ENCODE assay signal across 11 cellular contexts in genomic region chr1:169121146-169121923, GRCh38. TPM values are rescaled to one million over a fixed set of nuclear protein-coding genes. Genes with fewer than 3 reads are reported as not detected.
A peak's percentile ranks its signal among the peaks of the same experiment; 100 is the strongest.
DNase-seq lines count a peak whose midpoint lies in the region; ATAC-seq and TF ChIP-seq lines count a peak whose summit lies in the region.
"Had no signal": no experiment of that assay in that cellular context is flagged by ENCODE, and none has a peak within 500 bp of the region (broad histone marks: within the 10 kb centered on the region; RNA-seq: fewer than 3 reads in every experiment).

No MANE protein-coding gene starts in this region.

- H3K4me2 ChIP-seq in GM23338 (no peak overlapping the region), hepatocyte (no peak overlapping the region)
- H3K4me2 ChIP-seq: PC-9 had no signal

- in situ Hi-C loops in gastrocnemius medialis (cut with MboI; ENCODE audit: low sequenced_read_pairs in 4 of 4): loop anchor here in 3 of 4 donors (25.0 kb wide), 3 partner anchors 366 to 1184 kb away; partner anchors contain the start of genes SLC19A2 (in 2 of the 3), DCAF6 (in 1 of the 3) and MPC2 (in 1 of the 3)

- H3K79me2 ChIP-seq in GM23338 (replicated peaks; ENCODE audit: insufficient read depth): peaks cover 70% of the 10 kb centered on the region
- H3K79me2 ChIP-seq in hepatocyte: peaks cover 90% of the 10 kb centered on the region

- ATAC-seq in GM23338 (no peak), gastrocnemius medialis (no peak), GM18511 (IDR thresholded peaks at IDR 0.05; ENCODE audit: unreplicated experiment) (no peak)
- ATAC-seq: activated CD4-positive, alpha-beta T cell treated with anti-CD3 and anti-CD28 coated beads for 36 hours had no signal

- peaks cover 42% of the 10 kb centered on the region for H3K36me3 Mint-ChIP-seq in GM23338 (ENCODE audit: low read depth)
- no peaks in the 10 kb centered on the region for H3K36me3 Mint-ChIP-seq in activated CD4-positive, alpha-beta memory T cell treated with anti-CD3 and anti-CD28 coated beads for 36 hours

- peaks cover under 1% of the 10 kb centered on the region for H3K27me3 Mint-ChIP-seq in GM23338 (ENCODE audit: insufficient read depth, low read depth, poor library complexity)
- no peaks in the 10 kb centered on the region for H3K27me3 Mint-ChIP-seq in activated CD4-positive, alpha-beta memory T cell treated with anti-CD3 and anti-CD28 coated beads for 36 hours
- H3K27me3 Mint-ChIP-seq: activated CD4-positive, alpha-beta T cell treated with anti-CD3 and anti-CD28 coated beads for 36 hours had no signal

- 79% methylated on average over 6 of the region's 6 CpGs for WGBS in hepatocyte (ENCODE audit: low lambda C conversion rate, missing lambda C conversion rate)

- H3K27ac ChIP-seq in GM23338 (ENCODE audit: low read depth) (no peak overlapping the region), hepatocyte (peak overlapping the region; percentile 95), gastrocnemius medialis (peak overlapping the region; percentile 93 to 99 (median 96))
- H3K27ac ChIP-seq: PC-9 had no signal

- intact Hi-C loops in gastrocnemius medialis (cut with DNase I; ENCODE audit: low total_unique reads): no loop called here
- intact Hi-C loops in activated CD4-positive, alpha-beta memory T cell treated with anti-CD3 and anti-CD28 coated beads for 36 hours (cut with micrococcal nuclease): no loop called here

- H3K36me3 ChIP-seq in GM23338 (ENCODE audit: insufficient read depth) (peaks cover 21% of the 10 kb centered on the region), hepatocyte (replicated peaks; ENCODE audit: insufficient read depth, low read depth) (no peaks in the 10 kb centered on the region), gastrocnemius medialis (peaks cover 0 to 48% of the 10 kb centered on the region in 2 donors)

- no peaks in the 10 kb centered on the region for H3K9me3 ChIP-seq in hepatocyte (ENCODE audit: low read depth)
- no peaks in the 10 kb centered on the region for H3K9me3 ChIP-seq in gastrocnemius medialis

- DNase-seq in GM23338 (ENCODE audit: low spot score) (no peak), RKO (ENCODE audit: low spot score) (peak; percentile 10), hepatocyte (ENCODE audit: low spot score) (no peak), gastrocnemius medialis (no peak), SK-N-DZ (ENCODE audit: low spot score) (no peak)
- no peak for DNase-seq in activated CD4-positive, alpha-beta memory T cell treated with anti-CD3 and anti-CD28 coated beads for 36 hours
- DNase-seq: activated CD4-positive, alpha-beta T cell treated with anti-CD3 and anti-CD28 coated beads for 36 hours; activated effector memory CD4-positive, alpha-beta T cell treated with anti-CD3 and anti-CD28 coated beads, Interleukin-2, amount 50 U/mL, for 16 hours; NCI-H748 treated with DMSO at 0.1 percent for 48 hours; PC-9 had no signal

- no peak overlapping the region for H3K4me3 ChIP-seq in GM23338
- H3K4me3 ChIP-seq in hepatocyte: no peak overlapping the region
- no peak overlapping the region for H3K4me3 ChIP-seq in gastrocnemius medialis
- H3K4me3 ChIP-seq: PC-9 had no signal

- H3K9me2 ChIP-seq in GM23338 (ENCODE audit: insufficient read depth): no peaks in the 10 kb centered on the region
- H3K9me2 ChIP-seq in hepatocyte (replicated peaks; ENCODE audit: insufficient read depth): no peaks in the 10 kb centered on the region

- TF ChIP-seq CTCF in GM23338 (conservative IDR thresholded peaks at IDR 0.05; ENCODE audit: low read depth in 2 of 2) (no peak), hepatocyte (IDR thresholded peaks at IDR 0.05; ENCODE audit: poor library complexity) (no peak), gastrocnemius medialis (IDR thresholded peaks at IDR 0.05 in 4 of 5, conservative IDR thresholded peaks at IDR 0.05 in 1 of 5) (no peak)

- POLR2A ChIA-PET in activated CD4-positive, alpha-beta memory T cell treated with anti-CD3 and anti-CD28 coated beads for 36 hours (lab: Charles Lee): no interaction called here

- CTCF ChIA-PET in activated CD4-positive, alpha-beta memory T cell treated with anti-CD3 and anti-CD28 coated beads for 36 hours (lab: Charles Lee): no interaction called here

- peak overlapping the region; percentile 65 for H3K27ac Mint-ChIP-seq in GM23338
- no peak overlapping the region for H3K27ac Mint-ChIP-seq in activated CD4-positive, alpha-beta memory T cell treated with anti-CD3 and anti-CD28 coated beads for 36 hours
- H3K27ac Mint-ChIP-seq: activated CD4-positive, alpha-beta T cell treated with anti-CD3 and anti-CD28 coated beads for 36 hours had no signal

- peaks cover 7% of the 10 kb centered on the region for H3K4me1 Mint-ChIP-seq in GM23338
- H3K4me1 Mint-ChIP-seq in activated CD4-positive, alpha-beta memory T cell treated with anti-CD3 and anti-CD28 coated beads for 36 hours (ENCODE audit: low read depth): peaks cover 7% of the 10 kb centered on the region

- H3K27me3 ChIP-seq in GM23338 (ENCODE audit: insufficient read depth): no peaks in the 10 kb centered on the region
- H3K27me3 ChIP-seq in hepatocyte: no peaks in the 10 kb centered on the region
- H3K27me3 ChIP-seq in gastrocnemius medialis: no peaks in the 10 kb centered on the region

- no peaks in the 10 kb centered on the region for H3F3A ChIP-seq in GM23338 (replicated peaks; ENCODE audit: low read depth)

- H3K4me3 Mint-ChIP-seq in GM23338: no peak overlapping the region
- no peak overlapping the region for H3K4me3 Mint-ChIP-seq in activated CD4-positive, alpha-beta memory T cell treated with anti-CD3 and anti-CD28 coated beads for 36 hours
- H3K4me3 Mint-ChIP-seq: activated CD4-positive, alpha-beta T cell treated with anti-CD3 and anti-CD28 coated beads for 36 hours had no signal

- no peak for TF ChIP-seq POLR2A in gastrocnemius medialis (IDR thresholded peaks at IDR 0.05)

- no peaks in the 10 kb centered on the region for H3K9me3 Mint-ChIP-seq in GM23338
- H3K9me3 Mint-ChIP-seq in activated CD4-positive, alpha-beta memory T cell treated with anti-CD3 and anti-CD28 coated beads for 36 hours: no peaks in the 10 kb centered on the region

- no peaks in the 10 kb centered on the region for H3K4me1 ChIP-seq in GM23338 (ENCODE audit: insufficient read depth)
- H3K4me1 ChIP-seq in hepatocyte (ENCODE audit: insufficient read depth): peaks cover 56% of the 10 kb centered on the region
- H3K4me1 ChIP-seq in gastrocnemius medialis: peaks cover 60 to 75% of the 10 kb centered on the region in 2 donors

- H4K20me1 ChIP-seq in GM23338 (replicated peaks; ENCODE audit: insufficient read depth) (peaks cover 6% of the 10 kb centered on the region), hepatocyte (ENCODE audit: insufficient read depth, poor library complexity, severe bottlenecking) (peaks cover 38% of the 10 kb centered on the region)

- no peak overlapping the region for H2AFZ ChIP-seq in GM23338
- no peak overlapping the region for H2AFZ ChIP-seq in hepatocyte
- H2AFZ ChIP-seq: PC-9 had no signal

TF ChIP-seq in GM23338, 12 proteins besides CTCF, POLR2A, EP300 and RAD21 (continues in another document):
- TF ChIP-seq STAT1 (IDR thresholded peaks at IDR 0.05; ENCODE audit: unreplicated experiment): no peak
- no peak for TF ChIP-seq REST (IDR thresholded peaks at IDR 0.05; ENCODE audit: unreplicated experiment)

RNA-seq across cellular contexts. Expression of gene ATP1B1, which starts 14.8 kb away (rescaled TPM):
- 48.9 and 51.0 TPM in 2 replicates for total RNA-seq in GM23338 (2014; rRNA removed; shearing (Covaris generic))
- polyA plus RNA-seq in GM23338 (2016; fragmentation: Nextera tagmentation; extraction: Ambion mirVana): 69.2 and 73.4 TPM in 2 replicates
- total RNA-seq in hepatocyte: 362 and 379 TPM in 2 replicates
- 123 and 128 TPM in 2 replicates for polyA plus RNA-seq in hepatocyte
- total RNA-seq in gastrocnemius medialis: 100 to 1,000 TPM; 111 to 377 (median 324) TPM
- 1 to 10 TPM; 7.7 to 8.3 TPM for total RNA-seq in activated CD4-positive, alpha-beta memory T cell treated with anti-CD3 and anti-CD28 coated beads for 36 hours
- 56.6 and 57.7 TPM in 2 replicates for polyA plus RNA-seq in SK-N-DZ (2014; cell fraction: cytosol; rRNA removed)
- polyA plus RNA-seq in SK-N-DZ (2014; cell fraction: nucleus; rRNA removed): 27.7 and 29.6 TPM in 2 replicates
